ENCODE assay signal across 8 cellular contexts in the genomic region with DNA sequence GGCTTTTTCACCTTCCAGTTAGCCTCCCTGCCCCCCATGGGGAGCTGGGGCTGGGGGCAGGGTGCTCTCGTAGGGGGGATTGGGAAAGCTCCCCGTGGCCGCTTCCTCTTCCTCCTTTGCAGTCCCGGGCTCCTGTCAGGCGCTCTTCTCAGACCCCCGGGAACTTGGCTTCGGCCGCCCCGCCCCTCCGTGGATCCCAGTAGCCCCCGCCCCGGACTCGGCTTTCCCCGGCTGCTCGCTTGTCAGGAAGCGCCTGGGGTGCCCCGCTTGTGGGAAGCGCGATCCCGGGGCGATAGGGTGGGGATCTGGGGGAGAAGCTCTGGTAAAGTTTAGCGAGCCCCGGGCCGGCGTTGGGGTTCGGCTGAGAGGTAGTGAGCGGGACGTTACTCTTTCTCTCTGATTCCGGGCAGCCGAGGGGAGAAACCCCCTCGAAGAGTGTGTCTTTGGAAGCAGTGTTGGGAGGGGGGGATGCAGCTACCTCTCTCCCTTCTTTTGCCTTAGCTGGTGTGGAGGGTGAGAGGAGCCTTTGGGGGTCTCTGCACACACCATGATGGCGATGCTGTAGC. TPM values are rescaled to one million over a fixed set of nuclear protein-coding genes. Genes with fewer than 3 reads are reported as not detected.
A peak's percentile ranks its signal among the peaks of the same experiment; 100 is the strongest.
DNase-seq lines count a peak whose midpoint lies in the region; ATAC-seq and TF ChIP-seq lines count a peak whose summit lies in the region.

No MANE protein-coding gene starts in this region.

- H2AFZ ChIP-seq in Karpas-422 (ENCODE audit: low read length): no peak overlapping the region

- peaks cover 3 to 8% of the 10 kb centered on the region in 2 donors for H3K36me3 Mint-ChIP-seq in CD14-positive monocyte

- peaks cover 32% of the 10 kb centered on the region for H3K4me1 ChIP-seq in Karpas-422 (ENCODE audit: low read length)

- DNase-seq in CD14-positive monocyte (ENCODE audit: low spot score) (peak; percentile 71), Karpas-422 (peak; percentile 70), T-helper 22 cell (ENCODE audit: low read depth) (peak; percentile 38), T47D (ENCODE audit: low read depth in 1 of 2, low spot score in 1 of 2) (peak; percentile 8 to 25), inferior parietal cortex (ENCODE audit: extremely low spot score) (peak; percentile 29), GM10248 (ENCODE audit: extremely low spot score) (no peak)
- peak; percentile 10 to 22 for DNase-seq in stimulated activated CD4-positive, alpha-beta T cell treated with anti-CD3 and anti-CD28 coated beads, Interleukin-15, amount 100 ng/mL, for 48 hours (ENCODE audit: low read depth in 2 of 2)

- H3K9me2 ChIP-seq in Karpas-422 (replicated peaks; ENCODE audit: insufficient read depth, low read length): no peaks in the 10 kb centered on the region

- POLR2A ChIA-PET in GM10248 (lab: Yijun Ruan, JAX): interaction anchor here (1.0 kb wide), 1 partner anchor 214 kb away, joined by 4 read pairs; no protein-coding TSS in a partner anchor

- peaks cover 40% of the 10 kb centered on the region for H4K20me1 ChIP-seq in Karpas-422 (ENCODE audit: insufficient read depth, low read depth, low read length)

- H3K9me3 ChIP-seq in Karpas-422 (ENCODE audit: low read length): no peaks in the 10 kb centered on the region

- peak overlapping the region; percentile 86 to 97 for H3K4me3 Mint-ChIP-seq in CD14-positive monocyte

- H3K27me3 Mint-ChIP-seq in CD14-positive monocyte (ENCODE audit: low read depth in 3 of 3): no peaks in the 10 kb centered on the region

- peak overlapping the region; percentile 84 to 98 (median 95) for H3K27ac Mint-ChIP-seq in CD14-positive monocyte

- CTCF ChIA-PET in GM10248 (lab: Yijun Ruan, JAX): interaction anchor here (0.8 to 1.8 kb wide), 7 partner anchors 10 to 192 kb away, joined by 3 to 10 read pairs (median 3); no protein-coding TSS in a partner anchor

- intact Hi-C loops in CD14-positive monocyte (cut with micrococcal nuclease): loop anchor here in 1 of 2 donors (10.0 kb wide), 1 partner anchor 170 kb away; a partner anchor contains a TSS

- H3K27me3 ChIP-seq in Karpas-422 (ENCODE audit: low read length): no peaks in the 10 kb centered on the region

- H3K36me3 ChIP-seq in Karpas-422 (ENCODE audit: insufficient read depth, low read length): no peaks in the 10 kb centered on the region

- peaks cover 53% of the 10 kb centered on the region for H3K4me1 Mint-ChIP-seq in CD14-positive monocyte

- TF ChIP-seq CTCF in CD14-positive monocyte (IDR thresholded peaks at IDR 0.05): no peak
- no peak for TF ChIP-seq CTCF in GM10248 (IDR thresholded peaks at IDR 0.05; ENCODE audit: control extremely low read depth, extremely low read depth, low read depth, missing control alignments)

- H3K4me2 ChIP-seq in Karpas-422 (ENCODE audit: low read depth, low read length, poor library complexity, severe bottlenecking): peak overlapping the region; percentile 88

- H3K79me2 ChIP-seq in Karpas-422 (ENCODE audit: low read length): peaks cover 56% of the 10 kb centered on the region

- in situ Hi-C loops in T47D (cut with HindIII; ENCODE audit: low pct_unique_long_range_greater_than_20kb, low sequenced_read_pairs): no loop called here

- peak; percentile 5 for ATAC-seq in GM21360 (IDR thresholded peaks at IDR 0.05; ENCODE audit: unreplicated experiment)

- H3K27ac ChIP-seq in Karpas-422 (ENCODE audit: low read length): peak overlapping the region; percentile 82

- peak overlapping the region; percentile 87 for H3K9ac ChIP-seq in Karpas-422 (ENCODE audit: low read length)

- H3K4me3 ChIP-seq in Karpas-422 (ENCODE audit: low read length): peak overlapping the region; percentile 95

- H3K9me3 Mint-ChIP-seq in CD14-positive monocyte: no peaks in the 10 kb centered on the region

RNA-seq across cellular contexts. Expression of a gene that starts 0.6 kb away (rescaled TPM):
- 100 to 1,000 TPM in 1 of 2 donors, 10 to 100 TPM in 1; 89.8 to 109 TPM for polyA plus RNA-seq in CD14-positive monocyte
- 33.2 and 106 TPM in 2 replicates for total RNA-seq in Karpas-422 (2014; rRNA removed; shearing (Covaris generic); ENCODE audit: low replicate concordance)
